In the genomic region with DNA sequence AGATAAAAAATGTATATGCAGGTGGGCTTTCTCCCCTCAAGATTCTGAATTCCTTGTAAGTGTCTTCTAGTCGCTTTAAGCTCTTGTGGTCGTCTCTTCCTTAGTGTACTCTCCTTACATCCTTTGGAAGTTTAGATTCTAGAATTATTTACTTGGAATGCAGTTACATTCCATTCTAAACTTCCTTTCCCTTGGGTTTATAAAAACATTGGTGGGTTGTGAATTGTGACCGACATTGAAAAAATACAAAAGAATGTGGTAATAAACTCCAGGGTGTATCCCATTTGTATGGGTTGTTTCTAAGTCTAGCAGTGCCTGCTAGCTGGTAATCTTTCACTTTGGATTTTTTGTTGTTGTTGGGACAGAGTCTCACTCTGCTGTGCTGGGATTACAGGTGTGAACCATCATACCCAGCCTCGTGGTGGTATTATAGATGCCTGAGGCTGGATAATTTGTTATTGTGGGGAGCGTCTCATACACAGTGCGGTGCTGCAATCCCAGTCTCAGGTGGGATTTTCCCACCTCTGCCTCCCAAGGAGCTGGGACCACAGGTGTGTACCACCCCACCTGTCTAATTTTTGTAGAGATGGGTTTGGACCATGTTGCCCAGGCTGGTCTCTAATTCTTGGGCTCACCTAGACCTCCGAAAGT, we compare ENCODE assay signal across 8 cellular contexts. TPM values are rescaled to one million over a fixed set of nuclear protein-coding genes. Genes with fewer than 3 reads are reported as not detected.
DNase-seq lines count a peak whose midpoint lies in the region; ATAC-seq and TF ChIP-seq lines count a peak whose summit lies in the region.

No MANE protein-coding gene starts in this region.

- no peaks in the 10 kb centered on the region for H3K27me3 ChIP-seq in CD4-positive, alpha-beta T cell (ENCODE audit: control insufficient read depth, insufficient read depth, low read length)
- no peaks in the 10 kb centered on the region for H3K27me3 ChIP-seq in RWPE2 (ENCODE audit: insufficient read depth, poor library complexity, severe bottlenecking)
- H3K27me3 ChIP-seq in prostate gland (replicated peaks; ENCODE audit: insufficient read depth), result no peaks in the 10 kb centered on the region

- no peak for DNase-seq in CD4-positive, alpha-beta T cell
- no peak for DNase-seq in RWPE2 (ENCODE audit: low spot score)
- no peak for DNase-seq in epithelial cell of proximal tubule (ENCODE audit: low read depth)
- peak; percentile 2 for DNase-seq in prostate gland (ENCODE audit: low spot score)
- DNase-seq in occipital lobe (lab: John Stamatoyannopoulos, UW), result no peak
- DNase-seq in anterior cingulate cortex (lab: John Stamatoyannopoulos, UW), result no peak

- WGBS in prostate gland, result 65% methylated on average over 7 of the region's 7 CpGs

- peaks cover 69% of the 10 kb centered on the region for H3K4me1 ChIP-seq in RWPE2 (ENCODE audit: insufficient read depth, poor library complexity, severe bottlenecking)
- peaks cover 13% of the 10 kb centered on the region for H3K4me1 ChIP-seq in prostate gland (replicated peaks)

- peaks cover 95% of the 10 kb centered on the region for H3K4me1 Mint-ChIP-seq in CD4-positive, alpha-beta T cell (ENCODE audit: low read depth)

- no peaks in the 10 kb centered on the region for H3K27me3 Mint-ChIP-seq in CD4-positive, alpha-beta T cell

- H3K36me3 Mint-ChIP-seq in CD4-positive, alpha-beta T cell (ENCODE audit: low read depth), result peaks cover 81% of the 10 kb centered on the region

- CTCF ChIA-PET in CD4-positive, alpha-beta T cell (lab: Charles Lee), result interaction anchor here (0.9 to 1.3 kb wide), 2 partner anchors 10 to 21 kb away, joined by 3 read pairs; no protein-coding TSS in a partner anchor

- H3K9me3 ChIP-seq in CD4-positive, alpha-beta T cell (ENCODE audit: control insufficient read depth, low read length), result no peaks in the 10 kb centered on the region
- no peaks in the 10 kb centered on the region for H3K9me3 ChIP-seq in RWPE2 (ENCODE audit: severe bottlenecking)
- H3K9me3 ChIP-seq in prostate gland, result no peaks in the 10 kb centered on the region

- no peak for TF ChIP-seq CTCF in CD4-positive, alpha-beta T cell (IDR thresholded peaks at IDR 0.05)
- TF ChIP-seq CTCF in RWPE2 (IDR thresholded peaks at IDR 0.05; ENCODE audit: poor library complexity, severe bottlenecking) (no peak), epithelial cell of proximal tubule (conservative IDR thresholded peaks at IDR 0.05; ENCODE audit: low read depth, low read length) (no peak), prostate gland (IDR thresholded peaks at IDR 0.05) (no peak)

- peak overlapping the region; percentile 99 for H3K27ac Mint-ChIP-seq in CD4-positive, alpha-beta T cell

- intact Hi-C loops in CD4-positive, alpha-beta T cell (cut with DNase I, micrococcal nuclease), result no loop called here
- intact Hi-C loops in prostate gland (cut with DNase I), result no loop called here

- POLR2A ChIA-PET in CD4-positive, alpha-beta T cell (lab: Charles Lee), result interaction anchor here (3.2 to 11.6 kb wide), 5 partner anchors 9 to 101 kb away, joined by 27 to 1007 read pairs (median 352); a partner anchor contains a TSS

- ATAC-seq in CD4-positive, alpha-beta T cell (ENCODE audit: poor library complexity), result no peak
- ATAC-seq in RWPE2 (ENCODE audit: low read depth) (no peak), HG03097 (IDR thresholded peaks at IDR 0.05; ENCODE audit: low FRiP score, unreplicated experiment) (no peak), HG03039 (IDR thresholded peaks at IDR 0.05; ENCODE audit: unreplicated experiment) (no peak)

- H3K27ac ChIP-seq in CD4-positive, alpha-beta T cell (ENCODE audit: low read depth, low read length), result peak overlapping the region; percentile 97
- peak overlapping the region; percentile 91 for H3K27ac ChIP-seq in RWPE2 (ENCODE audit: poor library complexity, severe bottlenecking)
- H3K27ac ChIP-seq in prostate gland, result peak overlapping the region; percentile 98

- H3K4me3 ChIP-seq in RWPE2 (ENCODE audit: severe bottlenecking), result no peak overlapping the region
- H3K4me3 ChIP-seq in epithelial cell of proximal tubule (ENCODE audit: low read depth, low read length), result peak overlapping the region; percentile 29
- no peak overlapping the region for H3K4me3 ChIP-seq in prostate gland

- peak overlapping the region; percentile 63 for H3K4me3 Mint-ChIP-seq in CD4-positive, alpha-beta T cell

- no peak for TF ChIP-seq POLR2A in prostate gland (IDR thresholded peaks at IDR 0.05)

- peaks cover 73% of the 10 kb centered on the region for H3K36me3 ChIP-seq in RWPE2 (ENCODE audit: low read depth)
- H3K36me3 ChIP-seq in prostate gland, result no peaks in the 10 kb centered on the region

- H3K9me3 Mint-ChIP-seq in CD4-positive, alpha-beta T cell, result no peaks in the 10 kb centered on the region

RNA-seq across cellular contexts. Expression of a gene that starts 9.1 kb away (rescaled TPM):
- 100 to 1,000 TPM; 615 to 660 TPM for total RNA-seq in CD4-positive, alpha-beta T cell
- 19.5 and 26.5 TPM in 2 replicates for total RNA-seq in epithelial cell of proximal tubule
- 100 to 1,000 TPM in 1 of 2 donors, 10 to 100 TPM in 1; 76.3 to 137 TPM for total RNA-seq in prostate gland
- 165 TPM for total RNA-seq in occipital lobe
